Comparison of ENCODE assay signal across 9 cellular contexts in the genomic region with DNA sequence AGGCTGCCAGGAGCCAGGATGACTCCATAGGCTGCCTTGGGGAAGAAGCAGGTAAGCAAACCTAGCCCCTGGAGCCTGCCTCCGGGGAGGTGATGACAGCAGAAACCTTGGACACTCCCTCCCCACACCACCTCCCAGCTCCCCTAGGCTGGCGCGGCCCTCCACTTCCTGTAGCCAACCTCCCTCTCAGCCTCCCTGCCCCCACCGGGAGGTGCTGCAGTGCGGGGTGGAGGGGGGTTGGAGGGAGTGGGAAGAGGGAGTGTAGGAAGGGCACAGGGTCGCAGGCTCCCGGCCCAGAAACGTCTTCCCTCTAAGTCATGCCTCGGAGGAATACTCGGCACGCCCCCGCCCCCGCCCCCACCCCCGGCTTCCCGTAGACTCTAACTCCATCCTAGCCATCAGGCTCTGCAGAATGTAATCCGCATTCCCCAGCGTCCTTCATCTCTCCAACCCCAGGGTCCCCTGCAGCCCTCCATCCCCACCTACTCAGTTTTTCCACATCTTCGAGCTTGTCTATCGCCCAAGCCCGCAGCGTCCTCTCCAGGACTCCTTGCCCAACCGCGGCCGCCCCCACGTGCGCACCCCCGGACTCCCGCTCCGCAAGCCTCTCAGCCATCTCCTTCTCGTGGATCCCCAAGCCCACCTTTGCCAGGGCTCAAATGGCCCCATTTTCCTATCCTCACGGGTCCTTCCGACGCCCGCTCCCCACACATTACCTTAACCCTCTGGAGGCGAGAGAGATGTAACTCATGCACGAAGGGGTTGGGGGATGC. TPM values are rescaled to one million over a fixed set of nuclear protein-coding genes. Genes with fewer than 3 reads are reported as not detected.
DNase-seq lines count a peak whose midpoint lies in the region; ATAC-seq and TF ChIP-seq lines count a peak whose summit lies in the region.
"Had no signal": no experiment of that assay in that cellular context is flagged by ENCODE, and none has a peak within 500 bp of the region (broad histone marks: within the 10 kb centered on the region; RNA-seq: fewer than 3 reads in every experiment).

No MANE protein-coding gene starts in this region.

- WGBS in urinary bladder, result under 1% methylated on average over 36 of the region's 36 CpGs

- H3K36me3 ChIP-seq in SJCRH30 (peaks cover 7% of the 10 kb centered on the region), cardiac muscle cell (peaks cover 3% of the 10 kb centered on the region), urinary bladder (ENCODE audit: insufficient read depth) (no peaks in the 10 kb centered on the region)

- no peaks in the 10 kb centered on the region for H3K9me3 ChIP-seq in SJCRH30 (replicated peaks)
- no peaks in the 10 kb centered on the region for H3K9me3 ChIP-seq in cardiac muscle cell (ENCODE audit: low read depth)

- peaks cover 26% of the 10 kb centered on the region for H3K4me1 Mint-ChIP-seq in activated naive CD8-positive, alpha-beta T cell treated with anti-CD3 and anti-CD28 coated beads, Interleukin-2, amount 10 ng/mL, durations not matched to agents 7 days and 5 days
- H3K4me1 Mint-ChIP-seq in osteocyte (ENCODE audit: unreplicated experiment), result peaks cover 28% of the 10 kb centered on the region

- peaks cover 10% of the 10 kb centered on the region for H3K36me3 Mint-ChIP-seq in activated naive CD8-positive, alpha-beta T cell treated with anti-CD3 and anti-CD28 coated beads, Interleukin-2, amount 10 ng/mL, durations not matched to agents 7 days and 5 days
- peaks cover 6% of the 10 kb centered on the region for H3K36me3 Mint-ChIP-seq in osteocyte (ENCODE audit: unreplicated experiment)

- peaks cover 3% of the 10 kb centered on the region for H3K27me3 Mint-ChIP-seq in activated naive CD8-positive, alpha-beta T cell treated with anti-CD3 and anti-CD28 coated beads, Interleukin-2, amount 10 ng/mL, durations not matched to agents 7 days and 5 days
- no peaks in the 10 kb centered on the region for H3K27me3 Mint-ChIP-seq in osteocyte (ENCODE audit: unreplicated experiment)

- in situ Hi-C loops in KBM-7 (cut with MboI; ENCODE audit: low pct_unique_long_range_greater_than_20kb, low sequenced_read_pairs), result no loop called here

- CTCF ChIA-PET in GM10248 (lab: Yijun Ruan, JAX), result interaction anchor here (0.7 to 5.4 kb wide), 27 partner anchors 10 to 305 kb away, joined by 3 to 69 read pairs (median 5); partner anchors contain the start of genes GOLGA8B, NOP10, NUTM1 and SLC12A6

- H3K27ac ChIP-seq in SJCRH30 (peak overlapping the region; percentile 80), cardiac muscle cell (peak overlapping the region; percentile 75), urinary bladder (ENCODE audit: low read depth) (peak overlapping the region; percentile 62)

- no peak for TF ChIP-seq CTCF in GM10248 (IDR thresholded peaks at IDR 0.05; ENCODE audit: control extremely low read depth, extremely low read depth, low read depth, missing control alignments)
- no peak for TF ChIP-seq CTCF in cardiac muscle cell (IDR thresholded peaks at IDR 0.05; ENCODE audit: low read depth, low read length)
- TF ChIP-seq CTCF in osteocyte (IDR thresholded peaks at IDR 0.05), result no peak

- DNase-seq in GM10248 (ENCODE audit: extremely low spot score) (peak; percentile 59), KBM-7 (peak; percentile 79), SJCRH30 (peak; percentile 73 to 75), cardiac muscle cell (ENCODE audit: low read depth in 1 of 2, low spot score in 1 of 2) (peak; percentile 67 to 90), osteocyte (ENCODE audit: extremely low spot score, unreplicated experiment) (no peak)
- DNase-seq in activated naive CD8-positive, alpha-beta T cell treated with anti-CD3 and anti-CD28 coated beads, Interleukin-2, amount 10 ng/mL, durations not matched to agents 7 days and 5 days, result peak; percentile 73

- POLR2A ChIA-PET in GM10248 (lab: Yijun Ruan, JAX), result interaction anchor here (0.8 to 1.3 kb wide), 3 partner anchors 32 to 48 kb away, joined by 3 to 5 read pairs (median 4); no protein-coding TSS in a partner anchor
- POLR2A ChIA-PET in activated naive CD8-positive, alpha-beta T cell treated with anti-CD3 and anti-CD28 coated beads, Interleukin-2, amount 10 ng/mL, durations not matched to agents 7 days and 5 days (lab: Charles Lee), result interaction anchor here (0.6 to 3.6 kb wide), 14 partner anchors 12 to 302 kb away, joined by 3 to 39 read pairs (median 8); partner anchors contain the start of genes GOLGA8A, GOLGA8B, NOP10 and NUTM1

- ATAC-seq in activated naive CD8-positive, alpha-beta T cell treated with anti-CD3 and anti-CD28 coated beads, Interleukin-2, amount 10 ng/mL, durations not matched to agents 7 days and 5 days (ENCODE audit: low read depth), result peak; percentile 11
- ATAC-seq in GM18498 (IDR thresholded peaks at IDR 0.05; ENCODE audit: unreplicated experiment), result no peak

- peak overlapping the region; percentile 98 for H3K4me3 Mint-ChIP-seq in activated naive CD8-positive, alpha-beta T cell treated with anti-CD3 and anti-CD28 coated beads, Interleukin-2, amount 10 ng/mL, durations not matched to agents 7 days and 5 days
- H3K4me3 Mint-ChIP-seq in osteocyte (ENCODE audit: unreplicated experiment), result peak overlapping the region; percentile 97

- peak overlapping the region; percentile 85 for H3K27ac Mint-ChIP-seq in activated naive CD8-positive, alpha-beta T cell treated with anti-CD3 and anti-CD28 coated beads, Interleukin-2, amount 10 ng/mL, durations not matched to agents 7 days and 5 days
- H3K27ac Mint-ChIP-seq in osteocyte (ENCODE audit: unreplicated experiment), result peak overlapping the region; percentile 65

- H3K4me1 ChIP-seq in SJCRH30, result peaks cover 6% of the 10 kb centered on the region; the same call in 1 of the 2 replicates
- peaks cover 13% of the 10 kb centered on the region for H3K4me1 ChIP-seq in cardiac muscle cell (ENCODE audit: low read depth)
- no peaks in the 10 kb centered on the region for H3K4me1 ChIP-seq in urinary bladder (ENCODE audit: insufficient read depth)

- peak overlapping the region; percentile 84 for H3K4me3 ChIP-seq in SJCRH30
- H3K4me3 ChIP-seq in cardiac muscle cell, result peak overlapping the region; percentile 90
- peak overlapping the region; percentile 75 for H3K4me3 ChIP-seq in urinary bladder (ENCODE audit: low read depth, low read length)

- no peaks in the 10 kb centered on the region for H3K27me3 ChIP-seq in SJCRH30
- no peaks in the 10 kb centered on the region for H3K27me3 ChIP-seq in cardiac muscle cell

- H3K9me3 Mint-ChIP-seq in activated naive CD8-positive, alpha-beta T cell treated with anti-CD3 and anti-CD28 coated beads, Interleukin-2, amount 10 ng/mL, durations not matched to agents 7 days and 5 days, result peaks cover under 1% of the 10 kb centered on the region
- H3K9me3 Mint-ChIP-seq in osteocyte (ENCODE audit: unreplicated experiment), result no peaks in the 10 kb centered on the region

RNA-seq across cellular contexts. Expression of gene LPCAT4, which starts 0.5 kb away (rescaled TPM):
- 18.3 and 30.7 TPM in 2 replicates for total RNA-seq in SJCRH30 (2014; rRNA removed; shearing (Covaris generic))
- 100 to 1,000 TPM; 112 to 119 TPM for total RNA-seq in activated naive CD8-positive, alpha-beta T cell treated with anti-CD3 and anti-CD28 coated beads, Interleukin-2, amount 10 ng/mL, durations not matched to agents 7 days and 5 days
- total RNA-seq in cardiac muscle cell, result 95.6 and 172 TPM in 2 replicates
- 162 and 285 TPM in 2 replicates for polyA plus RNA-seq in cardiac muscle cell
- 49.0 and 56.0 TPM in 2 replicates for total RNA-seq in osteocyte
- total RNA-seq in urinary bladder, result 12.2 TPM
- polyA plus RNA-seq in urinary bladder, result 32.5 TPM

RNA-seq across cellular contexts. Expression of gene NUTM1, which starts 23.3 kb away (rescaled TPM):
- 0.04 TPM in 1 of 2 replicates, not detected in the other for total RNA-seq in SJCRH30 (2014; rRNA removed; shearing (Covaris generic))
- total RNA-seq in activated naive CD8-positive, alpha-beta T cell treated with anti-CD3 and anti-CD28 coated beads, Interleukin-2, amount 10 ng/mL, durations not matched to agents 7 days and 5 days, result not detected
- 0.15 TPM in 1 of 2 replicates, not detected in the other for total RNA-seq in cardiac muscle cell
- 0.32 TPM in 1 of 2 replicates, not detected in the other for polyA plus RNA-seq in cardiac muscle cell
- not detected in 2 replicates for total RNA-seq in osteocyte
- not detected for total RNA-seq in urinary bladder
- 0.03 TPM for polyA plus RNA-seq in urinary bladder
- total RNA-seq: lung microvascular endothelial cell had no signal

RNA-seq across cellular contexts. Expression of gene NOP10, which starts 23.5 kb away (rescaled TPM):
- 257 and 288 TPM in 2 replicates for total RNA-seq in SJCRH30 (2014; rRNA removed; shearing (Covaris generic))
- total RNA-seq in activated naive CD8-positive, alpha-beta T cell treated with anti-CD3 and anti-CD28 coated beads, Interleukin-2, amount 10 ng/mL, durations not matched to agents 7 days and 5 days, result 100 to 1,000 TPM; 142 to 143 TPM
- total RNA-seq in cardiac muscle cell (110 and 143 TPM in 2 replicates), osteocyte (200 and 205 TPM in 2 replicates), urinary bladder (129 TPM)
- polyA plus RNA-seq in cardiac muscle cell (307 and 366 TPM in 2 replicates), urinary bladder (169 TPM)

RNA-seq across cellular contexts. Expression of gene SLC12A6, which starts 28.9 kb away (rescaled TPM):
- total RNA-seq in SJCRH30 (2014; rRNA removed; shearing (Covaris generic)), result 9.3 and 10.7 TPM in 2 replicates
- 10 to 100 TPM; 42.0 to 44.9 TPM for total RNA-seq in activated naive CD8-positive, alpha-beta T cell treated with anti-CD3 and anti-CD28 coated beads, Interleukin-2, amount 10 ng/mL, durations not matched to agents 7 days and 5 days
- 19.6 and 44.3 TPM in 2 replicates for total RNA-seq in cardiac muscle cell
- polyA plus RNA-seq in cardiac muscle cell, result 12.0 and 24.4 TPM in 2 replicates
- 52.3 and 58.7 TPM in 2 replicates for total RNA-seq in osteocyte
- total RNA-seq in urinary bladder, result 22.2 TPM
- polyA plus RNA-seq in urinary bladder, result 6.6 TPM
